ENCODE assay signal across 8 cellular contexts in genomic region chr13:49996166-49996915, GRCh38. TPM values are rescaled to one million over a fixed set of nuclear protein-coding genes. Genes with fewer than 3 reads are reported as not detected.
A peak's percentile ranks its signal among the peaks of the same experiment; 100 is the strongest.
DNase-seq lines count a peak whose midpoint lies in the region; ATAC-seq and TF ChIP-seq lines count a peak whose summit lies in the region.

No MANE protein-coding gene starts in this region.

- peaks cover 26% of the 10 kb centered on the region for H3K4me1 Mint-ChIP-seq in T-helper 17 cell

- DNase-seq in GF-D8 (lab: John Stamatoyannopoulos, UW) (peak; percentile 80), HAP-1 (ENCODE audit: low spot score in 2 of 2) (peak; percentile 91 to 95), MV-4-11 (lab: John Stamatoyannopoulos, UW) (peak; percentile 79), T-helper 17 cell (peak; percentile 75 to 90 (median 84)), amygdala (lab: John Stamatoyannopoulos, UW) (peak; percentile 12 to 95 (median 85)), right atrium auricular region (ENCODE audit: low spot score) (peak; percentile 87), psoas muscle (peak; percentile 97), ureter (ENCODE audit: low spot score) (peak; percentile 93)

- ATAC-seq in T-helper 17 cell: peak; percentile 67
- ATAC-seq in psoas muscle: peak; percentile 84 to 87 (median 87)

- peak overlapping the region; percentile 86 for H3K4me3 Mint-ChIP-seq in T-helper 17 cell

- peak overlapping the region; percentile 98 to 99 for H3K27ac ChIP-seq in right atrium auricular region
- peak overlapping the region; percentile 94 for H3K27ac ChIP-seq in psoas muscle

- peaks cover 25% of the 10 kb centered on the region for H3K36me3 ChIP-seq in HAP-1 (replicated peaks)
- peaks cover 19% of the 10 kb centered on the region for H3K36me3 ChIP-seq in right atrium auricular region
- peaks cover 8 to 52% of the 10 kb centered on the region in 2 donors for H3K36me3 ChIP-seq in psoas muscle (ENCODE audit: insufficient read depth in 1 of 2, low read depth in 1 of 2)

- H3K4me3 ChIP-seq in HAP-1 (peak overlapping the region; percentile 61), right atrium auricular region (peak overlapping the region; percentile 84 to 89), psoas muscle (peak overlapping the region; percentile 68)

- H3K4me1 ChIP-seq in HAP-1: peaks cover 27% of the 10 kb centered on the region
- peaks cover 0 to 44% of the 10 kb centered on the region in 2 donors for H3K4me1 ChIP-seq in right atrium auricular region
- peaks cover 37% of the 10 kb centered on the region for H3K4me1 ChIP-seq in psoas muscle

- H3K27me3 Mint-ChIP-seq in T-helper 17 cell: no peaks in the 10 kb centered on the region

- 0 to 1% (median 1%) methylated on average over 44 to 58 of the region's 68 CpGs for WGBS in psoas muscle, 3 donors

- intact Hi-C loops in psoas muscle (cut with DNase I): loop anchor here (2.0 to 10.0 kb wide), 5 partner anchors 71 to 541 kb away; no protein-coding TSS in a partner anchor

- in situ Hi-C loops in HAP-1 (cut with MboI; ENCODE audit: low sequenced_read_pairs): loop anchor here (25.0 kb wide), 1 partner anchor 916 kb away; the partner anchor contains the start of gene RNASEH2B

- no peaks in the 10 kb centered on the region for H3K27me3 ChIP-seq in HAP-1 (ENCODE audit: low read depth)
- H3K27me3 ChIP-seq in right atrium auricular region: no peaks in the 10 kb centered on the region
- no peaks in the 10 kb centered on the region for H3K27me3 ChIP-seq in psoas muscle (ENCODE audit: insufficient read depth in 3 of 3, low read length in 2 of 3)

- peaks cover 2% of the 10 kb centered on the region for H3K36me3 Mint-ChIP-seq in T-helper 17 cell (ENCODE audit: low read depth)

- TF ChIP-seq CTCF in right atrium auricular region (IDR thresholded peaks at IDR 0.05): no peak
- no peak for TF ChIP-seq CTCF in psoas muscle (IDR thresholded peaks at IDR 0.05)

- peak overlapping the region; percentile 86 for H3K27ac Mint-ChIP-seq in T-helper 17 cell

- H3K9me3 ChIP-seq in HAP-1: no peaks in the 10 kb centered on the region
- H3K9me3 ChIP-seq in T-helper 17 cell (ENCODE audit: control insufficient read depth, low read length, poor library complexity, severe bottlenecking): no peaks in the 10 kb centered on the region
- H3K9me3 ChIP-seq in right atrium auricular region: no peaks in the 10 kb centered on the region
- no peaks in the 10 kb centered on the region for H3K9me3 ChIP-seq in psoas muscle

RNA-seq across cellular contexts. Expression of gene TRIM13, which starts 0.5 kb away (rescaled TPM):
- total RNA-seq in T-helper 17 cell: 10 to 100 TPM; 18.5 to 27.5 TPM
- 10 to 100 TPM; 15.8 to 16.0 TPM for total RNA-seq in right atrium auricular region
- total RNA-seq in psoas muscle: 10 to 100 TPM; 14.8 to 25.9 (median 23.0) TPM
- polyA plus RNA-seq in psoas muscle: 10 to 100 TPM; 14.7 to 20.6 (median 18.3) TPM
- 29.5 TPM for total RNA-seq in ureter

RNA-seq across cellular contexts. Expression of gene KCNRG, which starts 18.9 kb away (rescaled TPM):
- total RNA-seq in T-helper 17 cell (under 1 TPM; 0.60 to 0.91 TPM), right atrium auricular region (1 to 10 TPM; 1.6 TPM), psoas muscle (under 1 TPM in 3 of 4 donors, not detected in 1; 0.46 to 0.73 (median 0.60) TPM), ureter (1.6 TPM)
- polyA plus RNA-seq in psoas muscle: under 1 TPM in 2 of 3 donors, not detected in 1; 0.31 to 0.66 TPM

Comparison
In these comparisons a context has a peak if more than half of its experiments do, and no peak if none do; other contexts are left out.
1. Peak in every context shown above with its lines: DNase-seq, ATAC-seq, H3K4me3 ChIP-seq and H3K27ac ChIP-seq.